8 cellular contexts compared by ENCODE assay signal in the genomic region with DNA sequence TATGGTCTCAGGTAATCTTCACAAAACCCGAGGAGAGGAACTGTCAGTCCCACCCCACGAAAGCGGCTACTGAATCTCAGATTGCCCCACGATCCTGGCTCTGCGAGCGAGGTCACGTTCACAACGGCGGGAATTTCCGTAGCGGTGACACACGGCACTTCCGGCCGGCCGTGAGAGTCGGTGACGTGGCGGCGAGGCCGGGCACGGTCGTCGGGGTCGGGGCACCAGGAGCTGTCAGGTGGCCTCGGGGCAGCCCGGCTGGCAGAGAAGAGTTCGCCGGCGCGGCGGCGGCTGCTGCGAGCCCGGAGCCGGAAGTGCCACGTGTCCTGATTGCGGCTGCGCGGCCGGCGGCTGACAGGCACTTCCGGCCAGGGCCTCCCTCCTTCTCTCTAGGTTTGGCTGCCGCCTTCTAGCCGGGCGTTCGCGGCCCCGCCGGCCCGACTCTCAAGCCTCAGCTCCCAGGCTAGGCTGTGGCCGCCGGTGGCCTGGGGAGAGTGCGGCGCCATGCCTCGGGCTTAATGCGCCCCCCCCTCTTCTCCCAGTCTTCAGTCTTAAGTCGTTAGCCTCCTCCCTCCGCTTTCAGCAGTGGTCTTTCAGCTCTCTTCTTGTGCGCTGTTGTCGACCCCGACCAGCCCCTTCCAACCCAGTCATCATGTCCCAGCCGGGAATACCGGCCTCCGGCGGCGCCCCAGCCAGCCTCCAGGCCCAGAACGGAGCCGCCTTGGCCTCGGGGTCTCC. TPM values are rescaled to one million over a fixed set of nuclear protein-coding genes. Genes with fewer than 3 reads are reported as not detected.
A peak's percentile ranks its signal among the peaks of the same experiment; 100 is the strongest.
DNase-seq lines count a peak whose midpoint lies in the region; ATAC-seq, FAIRE-seq and TF ChIP-seq lines count a peak whose summit lies in the region.

A gene (plus strand): TSS at position 361 of the 738 bp plus-strand sequence. CDS start 292 bp downstream, at position 653.

- POLR2A ChIA-PET in BJ (lab: Charles Lee), result interaction anchor here (0.6 kb wide), 1 partner anchor 30 kb away, joined by 3 read pairs; no protein-coding TSS in a partner anchor

- H3K4me3 ChIP-seq in BJ (ENCODE audit: low read depth, low read length), result peak within 1 kb of the TSS; percentile 99

- TF ChIP-seq CTCF in BJ (IDR thresholded peaks at IDR 0.05; ENCODE audit: insufficient read depth, low read depth, low read length), result no peak

- CTCF ChIA-PET in BJ (lab: Yijun Ruan, JAX), result interaction anchor here (0.5 kb wide), 1 partner anchor 8 kb away, joined by 3 read pairs; no protein-coding TSS in a partner anchor

- peaks cover 2% of the 10 kb centered on the region; the same call in 1 of the 2 replicates for H3K36me3 ChIP-seq in BJ (ENCODE audit: control insufficient read depth, insufficient read depth, low read length)

- H3K27me3 ChIP-seq in BJ (ENCODE audit: control insufficient read depth, insufficient read depth, low read length), result no peaks in the 10 kb centered on the region

- DNase-seq in BJ (ENCODE audit: low read depth), result no peak
- peak; percentile 92 for DNase-seq in GM19239 (ENCODE audit: insufficient read length, low spot score)
- DNase-seq in NCI-H69 (lab: John Stamatoyannopoulos, UW), result peak; percentile 94
- DNase-seq in activated CD4-positive, alpha-beta T cell treated with anti-CD3 and anti-CD28 coated beads, Interleukin-2, amount 50 U/mL, for 1 hour, result peak; percentile 86
- peak; percentile 34 for DNase-seq in cortex of kidney (lab: John Stamatoyannopoulos, UW)
- DNase-seq in left kidney (ENCODE audit: low read depth, low spot score), result peak; percentile 93
- DNase-seq in stimulated activated CD4-positive, alpha-beta T cell treated with anti-CD3 and anti-CD28 coated beads, Interleukin-2, amount 100 ng/mL, for 24 hours, result peak; percentile 87 to 90

- FAIRE-seq in GM19239 (lab: Jason Lieb, UNC), result no peak

- ATAC-seq in HG03442 (IDR thresholded peaks at IDR 0.05; ENCODE audit: unreplicated experiment), result peak; percentile 85

RNA-seq across cellular contexts. Expression of the gene that starts here (rescaled TPM):
- 27.9 and 35.0 TPM in 2 replicates for polyA plus RNA-seq in BJ (2011; rRNA removed)
- polyA minus RNA-seq in BJ (2011; rRNA and poly(A)+ RNA removed), result 30.8 and 34.6 TPM in 2 replicates
